1 cellular context compared by ENCODE assay signal in genomic region chr11:120574881-120575280, GRCh38.
TF ChIP-seq lines count a peak whose summit lies in the region.

No MANE protein-coding gene starts in this region.

TF ChIP-seq in GM23338, 12 proteins besides CTCF, POLR2A, EP300 and RAD21 (continued from another document):
- TF ChIP-seq REST (IDR thresholded peaks at IDR 0.05; ENCODE audit: unreplicated experiment), result no peak
